25 cellular contexts compared by ENCODE assay signal in genomic region chr3:114557791-114558190, GRCh38.
DNase-seq lines count a peak whose midpoint lies in the region; ATAC-seq lines count a peak whose summit lies in the region.
"Had no signal": no experiment of that assay in that cellular context is flagged by ENCODE, and none has a peak within 500 bp of the region (broad histone marks: within the 10 kb centered on the region; RNA-seq: fewer than 3 reads in every experiment).

No MANE protein-coding gene starts in this region.

- no peaks in the 10 kb centered on the region for H3K9me3 Mint-ChIP-seq in stimulated activated naive B cell treated with anti-CD40 and anti-IgM and Interleukin-4, amounts not matched to agents 10 μg/mL and 1 μg/mL and 100 μg/mL, for 72 hours
- H3K9me3 Mint-ChIP-seq: activated CD4-positive, alpha-beta memory T cell treated with anti-CD3 and anti-CD28 coated beads, Interleukin-2, amount 10 ng/mL, durations not matched to agents 7 days and 5 days; effector memory CD8-positive, alpha-beta T cell; naive thymus-derived CD8-positive, alpha-beta T cell had no signal

- peaks cover 11% of the 10 kb centered on the region in 2 donors for H3K36me3 Mint-ChIP-seq in stimulated activated naive B cell treated with anti-CD40 and anti-IgM and Interleukin-4, amounts not matched to agents 10 μg/mL and 1 μg/mL and 100 μg/mL, for 72 hours

- no peak overlapping the region for H3K23ac ChIP-seq in mesenchymal stem cell (ENCODE audit: low read length in 2 of 2)

- H3K27me3 ChIP-seq in mesenchymal stem cell (ENCODE audit: control insufficient read depth in 1 of 2, insufficient read depth in 1 of 2, low read length in 2 of 2): no peaks in the 10 kb centered on the region
- H3K27me3 ChIP-seq: brain microvascular endothelial cell had no signal

- H3K27ac ChIP-seq in epithelial cell of prostate (peak overlapping the region; percentile 62), mesenchymal stem cell (ENCODE audit: low read length, poor library complexity, severe bottlenecking) (no peak overlapping the region)
- H3K27ac ChIP-seq: brain microvascular endothelial cell, thoracic aorta had no signal

- no peak overlapping the region for H2AK5ac ChIP-seq in mesenchymal stem cell (ENCODE audit: low read length, severe bottlenecking)

- H3K18ac ChIP-seq in mesenchymal stem cell (ENCODE audit: low read depth in 1 of 2, low read length in 2 of 2): no peak overlapping the region

- no peaks in the 10 kb centered on the region for H3K4me1 Mint-ChIP-seq in stimulated activated naive B cell treated with anti-CD40 and anti-IgM and Interleukin-4, amounts not matched to agents 10 μg/mL and 1 μg/mL and 100 μg/mL, for 72 hours
- H3K4me1 Mint-ChIP-seq: activated CD4-positive, alpha-beta memory T cell treated with anti-CD3 and anti-CD28 coated beads, Interleukin-2, amount 10 ng/mL, durations not matched to agents 7 days and 5 days had no signal

- DNase-seq in EH (ENCODE audit: low read depth) (peak; percentile 27), LHCN-M2 (ENCODE audit: low read depth) (peak; percentile 17), epithelial cell of prostate (ENCODE audit: low read depth, low spot score) (no peak), mesenchymal stem cell (no peak), NCI-H2107 treated with DMSO at 0.1 percent for 48 hours (lab: John Stamatoyannopoulos, UW; ENCODE audit: unreplicated experiment) (no peak), NOMO-1 treated with dmso at 0.1 percent for 144 hours (lab: John Stamatoyannopoulos, UW; ENCODE audit: unreplicated experiment) (no peak)
- no peak for DNase-seq in stimulated activated naive B cell treated with anti-CD40 and anti-IgM and Interleukin-4, amounts not matched to agents 10 μg/mL and 1 μg/mL and 100 μg/mL, for 72 hours
- DNase-seq: activated CD4-positive, alpha-beta memory T cell treated with anti-CD3 and anti-CD28 coated beads, Interleukin-2, amount 10 ng/mL, durations not matched to agents 7 days and 5 days; activated CD4-positive, CD25-positive, alpha-beta regulatory T cell treated with anti-CD3 and anti-CD28 coated beads, Interleukin-2, amount 50 U/mL, for 72 hours; activated effector memory CD4-positive, alpha-beta T cell treated with Interleukin-2 at 50 U/mL for 16 hours; brain microvascular endothelial cell; C1 segment of cervical spinal cord; effector memory CD8-positive, alpha-beta T cell; H7; KBM-7; left colon; naive thymus-derived CD8-positive, alpha-beta T cell; NCI-H146; NCI-H524 treated with DMSO at 0.1 percent for 48 hours; retina; stimulated activated CD4-positive, alpha-beta T cell treated with anti-CD3 and anti-CD28 coated beads, Interleukin-2, amount 100 ng/mL, for 48 hours; stimulated activated naive CD4-positive, alpha-beta T cell had no signal

- no peak overlapping the region for H4K8ac ChIP-seq in mesenchymal stem cell (ENCODE audit: low read length)

- no peak overlapping the region for H3K4me3 Mint-ChIP-seq in stimulated activated naive B cell treated with anti-CD40 and anti-IgM and Interleukin-4, amounts not matched to agents 10 μg/mL and 1 μg/mL and 100 μg/mL, for 72 hours
- H3K4me3 Mint-ChIP-seq: activated CD4-positive, alpha-beta memory T cell treated with anti-CD3 and anti-CD28 coated beads, Interleukin-2, amount 10 ng/mL, durations not matched to agents 7 days and 5 days; effector memory CD8-positive, alpha-beta T cell; mesothelial cell of epicardium; naive thymus-derived CD8-positive, alpha-beta T cell had no signal

- H2AFZ ChIP-seq in mesenchymal stem cell (ENCODE audit: low read depth, low read length): no peak overlapping the region

- no peak overlapping the region for H2BK120ac ChIP-seq in mesenchymal stem cell (ENCODE audit: low read depth, low read length)

- H2BK15ac ChIP-seq in mesenchymal stem cell (ENCODE audit: low read depth, poor library complexity, severe bottlenecking): no peak overlapping the region

- no peak for ATAC-seq in HG02623 (IDR thresholded peaks at IDR 0.05; ENCODE audit: unreplicated experiment)
- ATAC-seq in stimulated activated naive B cell treated with anti-CD40 and anti-IgM and Interleukin-4, amounts not matched to agents 10 μg/mL and 1 μg/mL and 100 μg/mL, for 72 hours (replicated peaks): no peak
- ATAC-seq: effector memory CD8-positive, alpha-beta T cell; left colon; naive thymus-derived CD8-positive, alpha-beta T cell had no signal

- H3K4me3 ChIP-seq in mesenchymal stem cell (ENCODE audit: insufficient read depth in 1 of 2, low read depth in 1 of 2, low read length in 2 of 2): no peak overlapping the region
- H3K4me3 ChIP-seq: thoracic aorta had no signal

- H3K27ac Mint-ChIP-seq in stimulated activated naive B cell treated with anti-CD40 and anti-IgM and Interleukin-4, amounts not matched to agents 10 μg/mL and 1 μg/mL and 100 μg/mL, for 72 hours: no peak overlapping the region
- H3K27ac Mint-ChIP-seq: activated CD4-positive, alpha-beta memory T cell treated with anti-CD3 and anti-CD28 coated beads, Interleukin-2, amount 10 ng/mL, durations not matched to agents 7 days and 5 days; mesothelial cell of epicardium; naive thymus-derived CD8-positive, alpha-beta T cell had no signal

- H3K4me2 ChIP-seq in mesenchymal stem cell (ENCODE audit: low read length, poor library complexity, severe bottlenecking): no peak overlapping the region

- no peaks in the 10 kb centered on the region for H3K9me3 ChIP-seq in mesenchymal stem cell (ENCODE audit: control insufficient read depth, low read length)
- H3K9me3 ChIP-seq: thoracic aorta had no signal

- H3K14ac ChIP-seq in mesenchymal stem cell (ENCODE audit: low read length in 2 of 2): no peak overlapping the region

- peaks cover 15% of the 10 kb centered on the region for H3K79me1 ChIP-seq in mesenchymal stem cell (replicated peaks; ENCODE audit: low read length, poor library complexity, severe bottlenecking)

- H2BK12ac ChIP-seq in mesenchymal stem cell (ENCODE audit: low read length in 2 of 2): no peak overlapping the region

- peaks cover 0 to 4% of the 10 kb centered on the region in 2 experiments for H3K36me3 ChIP-seq in mesenchymal stem cell (ENCODE audit: control insufficient read depth in 1 of 2, insufficient read depth in 2 of 2, low read depth in 1 of 2, low read length in 2 of 2)
- H3K36me3 ChIP-seq: brain microvascular endothelial cell, thoracic aorta had no signal

- no peaks in the 10 kb centered on the region for H3K27me3 Mint-ChIP-seq in stimulated activated naive B cell treated with anti-CD40 and anti-IgM and Interleukin-4, amounts not matched to agents 10 μg/mL and 1 μg/mL and 100 μg/mL, for 72 hours
- H3K27me3 Mint-ChIP-seq: activated CD4-positive, alpha-beta memory T cell treated with anti-CD3 and anti-CD28 coated beads, Interleukin-2, amount 10 ng/mL, durations not matched to agents 7 days and 5 days; effector memory CD8-positive, alpha-beta T cell; naive thymus-derived CD8-positive, alpha-beta T cell had no signal

- peak overlapping the region; percentile 5 for H3K9ac ChIP-seq in mesenchymal stem cell (ENCODE audit: low read length)

- H2BK5ac ChIP-seq in mesenchymal stem cell (ENCODE audit: low read depth, low read length, poor library complexity, severe bottlenecking): no peak overlapping the region

- no peak overlapping the region for H4K91ac ChIP-seq in mesenchymal stem cell (ENCODE audit: low read length)

- no peaks in the 10 kb centered on the region for H3K4me1 ChIP-seq in mesenchymal stem cell (ENCODE audit: control insufficient read depth, insufficient read depth, low read depth, low read length)

- no peak overlapping the region for H3K4ac ChIP-seq in mesenchymal stem cell (ENCODE audit: low read depth in 1 of 2, low read length in 2 of 2)

Comparison
In these comparisons a context has a peak if more than half of its experiments do, and no peak if none do; other contexts are left out.
1. DNase-seq: peak in EH (single experiment) and LHCN-M2 (single experiment); none in epithelial cell of prostate (single experiment), mesenchymal stem cell (single experiment), stimulated activated naive B cell treated with anti-CD40 and anti-IgM and Interleukin-4, amounts not matched to agents 10 μg/mL and 1 μg/mL and 100 μg/mL, for 72 hours (single experiment), NCI-H2107 treated with DMSO at 0.1 percent for 48 hours (single experiment) and NOMO-1 treated with dmso at 0.1 percent for 144 hours (single experiment).